ENCODE assay signal across 1 cellular context in genomic region chr4:48931459-48931858, GRCh38.
TF ChIP-seq lines count a peak whose summit lies in the region.

No MANE protein-coding gene starts in this region.

TF ChIP-seq in IMR-90, 13 proteins besides CTCF, POLR2A, EP300 and RAD21 (continued from another document):
- TF ChIP-seq ELK1 (IDR thresholded peaks at IDR 0.05; ENCODE audit: borderline replicate concordance, low read depth, low read length) = no peak
- TF ChIP-seq SMC3 (IDR thresholded peaks at IDR 0.05; ENCODE audit: low read depth, low read length) = no peak
- no peak for TF ChIP-seq MAFK (IDR thresholded peaks at IDR 0.05; ENCODE audit: low read depth, low read length)
- no peak for TF ChIP-seq FOS (IDR thresholded peaks at IDR 0.05; ENCODE audit: low read depth, low read length)
- no peak for TF ChIP-seq CEBPB (IDR thresholded peaks at IDR 0.05; ENCODE audit: low read depth, low read length)
- no peak for TF ChIP-seq NFE2L2 (IDR thresholded peaks at IDR 0.05; ENCODE audit: low read depth, low read length)
- no peak for TF ChIP-seq RFX5 (IDR thresholded peaks at IDR 0.05; ENCODE audit: low read depth, low read length)
- TF ChIP-seq MXI1 (IDR thresholded peaks at IDR 0.05; ENCODE audit: borderline replicate concordance, low read depth, low read length) = no peak
- no peak for TF ChIP-seq CHD1 (IDR thresholded peaks at IDR 0.05; ENCODE audit: low read depth, low read length)
- no peak for TF ChIP-seq RCOR1 (IDR thresholded peaks at IDR 0.05; ENCODE audit: insufficient replicate concordance, low read length)
